12 cellular contexts compared by ENCODE assay signal in the genomic region with DNA sequence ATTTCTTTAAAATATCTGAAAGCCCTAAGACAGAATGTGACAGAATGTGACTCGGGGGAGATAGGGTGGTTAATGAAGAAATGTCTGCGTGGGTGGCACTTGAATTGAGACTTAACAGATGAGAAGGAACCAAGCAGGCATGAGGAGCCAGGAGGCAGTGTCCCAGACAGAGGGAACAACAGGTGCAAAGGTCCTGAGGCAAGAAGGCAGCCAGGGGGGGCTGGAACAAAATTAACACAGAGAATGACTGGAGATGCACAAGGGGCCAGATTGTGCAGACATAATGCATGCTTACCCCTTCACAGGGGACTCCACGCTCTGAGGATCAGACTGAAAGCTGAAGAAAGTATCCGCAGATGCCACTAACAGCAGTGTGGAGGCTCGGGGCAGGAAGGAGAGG. TPM values are rescaled to one million over a fixed set of nuclear protein-coding genes. Genes with fewer than 3 reads are reported as not detected.
DNase-seq lines count a peak whose midpoint lies in the region; ATAC-seq and TF ChIP-seq lines count a peak whose summit lies in the region.
"Had no signal": no experiment of that assay in that cellular context is flagged by ENCODE, and none has a peak within 500 bp of the region (broad histone marks: within the 10 kb centered on the region; RNA-seq: fewer than 3 reads in every experiment).

No MANE protein-coding gene starts in this region.

- H3K9me2 ChIP-seq in hepatocyte (replicated peaks; ENCODE audit: insufficient read depth) = no peaks in the 10 kb centered on the region

- peaks cover 34% of the 10 kb centered on the region for H3K36me3 Mint-ChIP-seq in activated CD4-positive, alpha-beta T cell treated with anti-CD3 and anti-CD28 coated beads, Interleukin-2, amount 10 ng/mL, durations not matched to agents 7 days and 5 days (ENCODE audit: low read depth)
- peaks cover 8% of the 10 kb centered on the region for H3K36me3 Mint-ChIP-seq in activated CD4-positive, alpha-beta memory T cell treated with anti-CD3 and anti-CD28 coated beads for 36 hours

- TF ChIP-seq CTCF in hepatocyte (IDR thresholded peaks at IDR 0.05; ENCODE audit: poor library complexity) = no peak
- TF ChIP-seq CTCF in spleen (IDR thresholded peaks at IDR 0.05 in 8 of 11, conservative IDR thresholded peaks at IDR 0.05 in 3 of 11) = no peak
- TF ChIP-seq CTCF in omental fat pad (IDR thresholded peaks at IDR 0.05) = no peak

- H3K27me3 Mint-ChIP-seq in activated CD4-positive, alpha-beta T cell treated with anti-CD3 and anti-CD28 coated beads, Interleukin-2, amount 10 ng/mL, durations not matched to agents 7 days and 5 days = no peaks in the 10 kb centered on the region
- no peaks in the 10 kb centered on the region for H3K27me3 Mint-ChIP-seq in activated CD4-positive, alpha-beta memory T cell treated with anti-CD3 and anti-CD28 coated beads for 36 hours

- peak overlapping the region; percentile 95 for H3K4me2 ChIP-seq in hepatocyte

- H3K4me1 ChIP-seq in hepatocyte (ENCODE audit: insufficient read depth) (peaks cover 20% of the 10 kb centered on the region), spleen (peaks cover 33 to 96% (median 66%) of the 10 kb centered on the region in 6 donors)
- H3K4me1 ChIP-seq: foreskin keratinocyte had no signal

- CTCF ChIA-PET in activated CD4-positive, alpha-beta T cell treated with anti-CD3 and anti-CD28 coated beads, Interleukin-2, amount 10 ng/mL, durations not matched to agents 7 days and 5 days (lab: Charles Lee) = interaction anchor here (1.1 to 17.1 kb wide), 5 partner anchors 11 to 106 kb away, joined by 3 to 145 read pairs (median 4); no protein-coding TSS in a partner anchor
- CTCF ChIA-PET in activated CD4-positive, alpha-beta memory T cell treated with anti-CD3 and anti-CD28 coated beads for 36 hours (lab: Charles Lee) = interaction anchor here (1.2 to 5.7 kb wide), 5 partner anchors 7 to 52 kb away, joined by 3 to 33 read pairs (median 3); no protein-coding TSS in a partner anchor

- no peak overlapping the region for H2AFZ ChIP-seq in hepatocyte

- peaks cover 7% of the 10 kb centered on the region for H3K9me3 Mint-ChIP-seq in activated CD4-positive, alpha-beta T cell treated with anti-CD3 and anti-CD28 coated beads, Interleukin-2, amount 10 ng/mL, durations not matched to agents 7 days and 5 days
- no peaks in the 10 kb centered on the region for H3K9me3 Mint-ChIP-seq in activated CD4-positive, alpha-beta memory T cell treated with anti-CD3 and anti-CD28 coated beads for 36 hours

- DNase-seq in activated CD4-positive, alpha-beta T cell treated with anti-CD3 and anti-CD28 coated beads, Interleukin-2, amount 10 ng/mL, durations not matched to agents 7 days and 5 days = no peak
- DNase-seq in activated CD4-positive, alpha-beta T cell treated with anti-CD3 and anti-CD28 coated beads, Interleukin-2, amount 50 U/mL, for 4 hours = no peak
- no peak for DNase-seq in activated CD4-positive, alpha-beta memory T cell treated with anti-CD3 and anti-CD28 coated beads for 36 hours
- DNase-seq in hepatocyte (ENCODE audit: low spot score) = no peak
- no peak for DNase-seq in spleen
- no peak for DNase-seq in omental fat pad (ENCODE audit: low spot score)
- DNase-seq: AML-193, foreskin keratinocyte, nucleus accumbens had no signal

- peaks cover 65% of the 10 kb centered on the region for H3K79me2 ChIP-seq in hepatocyte

- H3K27ac Mint-ChIP-seq in activated CD4-positive, alpha-beta T cell treated with anti-CD3 and anti-CD28 coated beads, Interleukin-2, amount 10 ng/mL, durations not matched to agents 7 days and 5 days = no peak overlapping the region
- H3K27ac Mint-ChIP-seq in activated CD4-positive, alpha-beta memory T cell treated with anti-CD3 and anti-CD28 coated beads for 36 hours = peak overlapping the region; percentile 9

- POLR2A ChIA-PET in activated CD4-positive, alpha-beta T cell treated with anti-CD3 and anti-CD28 coated beads, Interleukin-2, amount 10 ng/mL, durations not matched to agents 7 days and 5 days (lab: Charles Lee) = no interaction called here
- POLR2A ChIA-PET in activated CD4-positive, alpha-beta memory T cell treated with anti-CD3 and anti-CD28 coated beads for 36 hours (lab: Charles Lee) = interaction anchor here (1.4 kb wide), 1 partner anchor 39 kb away, joined by 5 read pairs; no protein-coding TSS in a partner anchor

- intact Hi-C loops in activated CD4-positive, alpha-beta memory T cell treated with anti-CD3 and anti-CD28 coated beads for 36 hours (cut with micrococcal nuclease) = loop anchor here (2.0 to 5.0 kb wide), 4 partner anchors 37 to 962 kb away; a partner anchor contains a TSS
- intact Hi-C loops in spleen (cut with DNase I; ENCODE audit: low total_unique reads) = no loop called here

- H3K4me3 ChIP-seq in hepatocyte (no peak overlapping the region), spleen (peak overlapping the region in 6 of 8 donors; percentile 83 to 100 (median 94))

- WGBS in hepatocyte (ENCODE audit: low lambda C conversion rate, missing lambda C conversion rate) = 92% methylated on average over 5 of the region's 5 CpGs
- 75 to 86% (median 83%) methylated on average over 5 of the region's 5 CpGs for WGBS in spleen, 5 donors

- peaks cover 64% of the 10 kb centered on the region for H3K4me1 Mint-ChIP-seq in activated CD4-positive, alpha-beta T cell treated with anti-CD3 and anti-CD28 coated beads, Interleukin-2, amount 10 ng/mL, durations not matched to agents 7 days and 5 days
- H3K4me1 Mint-ChIP-seq in activated CD4-positive, alpha-beta memory T cell treated with anti-CD3 and anti-CD28 coated beads for 36 hours (ENCODE audit: low read depth) = peaks cover 51% of the 10 kb centered on the region

- peak overlapping the region; percentile 93 for H3K4me3 Mint-ChIP-seq in activated CD4-positive, alpha-beta T cell treated with anti-CD3 and anti-CD28 coated beads, Interleukin-2, amount 10 ng/mL, durations not matched to agents 7 days and 5 days
- H3K4me3 Mint-ChIP-seq in activated CD4-positive, alpha-beta memory T cell treated with anti-CD3 and anti-CD28 coated beads for 36 hours = peak overlapping the region; percentile 64

- TF ChIP-seq POLR2A in spleen (IDR thresholded peaks at IDR 0.05) = no peak

- H3K27me3 ChIP-seq in hepatocyte (no peaks in the 10 kb centered on the region), spleen (replicated peaks in 1 of 7) (no peaks in the 10 kb centered on the region)
- H3K27me3 ChIP-seq: foreskin keratinocyte had no signal

- no peak overlapping the region for H3K27ac ChIP-seq in hepatocyte
- no peak overlapping the region for H3K27ac ChIP-seq in spleen
- H3K27ac ChIP-seq: foreskin keratinocyte had no signal

- H3K9me3 ChIP-seq in hepatocyte (ENCODE audit: low read depth) (no peaks in the 10 kb centered on the region), spleen (no peaks in the 10 kb centered on the region)

- H4K20me1 ChIP-seq in hepatocyte (ENCODE audit: insufficient read depth, poor library complexity, severe bottlenecking) = peaks cover 16% of the 10 kb centered on the region

- H3K36me3 ChIP-seq in hepatocyte (replicated peaks; ENCODE audit: insufficient read depth, low read depth) = no peaks in the 10 kb centered on the region
- peaks cover 0 to 56% (median 32%) of the 10 kb centered on the region in 6 donors for H3K36me3 ChIP-seq in spleen

- ATAC-seq in omental fat pad (ENCODE audit: low FRiP score) (no peak), HG02678 (IDR thresholded peaks at IDR 0.05; ENCODE audit: unreplicated experiment) (no peak), HG02588 (IDR thresholded peaks at IDR 0.05; ENCODE audit: unreplicated experiment) (no peak)
- ATAC-seq: foreskin keratinocyte had no signal

RNA-seq across cellular contexts. Expression of a gene that starts 1.7 kb away (rescaled TPM):
- total RNA-seq in activated CD4-positive, alpha-beta T cell treated with anti-CD3 and anti-CD28 coated beads, Interleukin-2, amount 10 ng/mL, durations not matched to agents 7 days and 5 days = 100 to 1,000 TPM; 123 to 132 TPM
- 100 to 1,000 TPM in 1 of 2 experiments, 10 to 100 TPM in 1; 98.3 to 104 TPM for total RNA-seq in activated CD4-positive, alpha-beta memory T cell treated with anti-CD3 and anti-CD28 coated beads for 36 hours
- total RNA-seq in hepatocyte = 357 and 366 TPM in 2 replicates
- polyA plus RNA-seq in hepatocyte = 381 and 391 TPM in 2 replicates
- 100 to 1,000 TPM in 4 of 7 donors, 10 to 100 TPM in 3; 92.4 to 211 (median 109) TPM for total RNA-seq in spleen
- 10 to 100 TPM; 50.1 to 96.6 (median 72.5) TPM for polyA plus RNA-seq in spleen
- 100 to 1,000 TPM; 129 to 164 (median 144) TPM for total RNA-seq in omental fat pad

RNA-seq across cellular contexts. Expression of a gene that starts 8.0 kb away (rescaled TPM):
- 100 to 1,000 TPM; 124 to 132 TPM for total RNA-seq in activated CD4-positive, alpha-beta T cell treated with anti-CD3 and anti-CD28 coated beads, Interleukin-2, amount 10 ng/mL, durations not matched to agents 7 days and 5 days
- 10 to 100 TPM; 43.9 to 47.2 TPM for total RNA-seq in activated CD4-positive, alpha-beta memory T cell treated with anti-CD3 and anti-CD28 coated beads for 36 hours
- 26.1 and 36.5 TPM in 2 replicates for total RNA-seq in hepatocyte
- polyA plus RNA-seq in hepatocyte = 30.7 and 37.0 TPM in 2 replicates
- total RNA-seq in spleen = 100 to 1,000 TPM in 1 of 7 donors, 10 to 100 TPM in 6; 61.5 to 111 (median 77.1) TPM
- polyA plus RNA-seq in spleen = 10 to 100 TPM; 45.3 to 95.9 (median 61.6) TPM
- total RNA-seq in omental fat pad = 10 to 100 TPM in 1 of 4 donors, 1 to 10 TPM in 3; 7.1 to 25.1 (median 8.2) TPM

RNA-seq across cellular contexts. Expression of a gene that starts 34.5 kb away (rescaled TPM):
- total RNA-seq in activated CD4-positive, alpha-beta T cell treated with anti-CD3 and anti-CD28 coated beads, Interleukin-2, amount 10 ng/mL, durations not matched to agents 7 days and 5 days = under 1 TPM; 0.12 to 0.27 TPM
- total RNA-seq in activated CD4-positive, alpha-beta memory T cell treated with anti-CD3 and anti-CD28 coated beads for 36 hours = under 1 TPM in 1 of 2 experiments, not detected in 1; 0.15 TPM
- total RNA-seq in hepatocyte (0.12 TPM in 1 of 2 replicates, not detected in the other), spleen (under 1 TPM in 5 of 7 donors, not detected in 2; 0.13 to 0.77 (median 0.19) TPM), omental fat pad (not detected)
- polyA plus RNA-seq in hepatocyte (0.33 TPM in 1 of 2 replicates, not detected in the other), spleen (under 1 TPM in 2 of 3 donors, not detected in 1; 0.02 to 0.06 TPM)
- total RNA-seq: foreskin keratinocyte, RPMI7951 had no signal
- polyA plus RNA-seq: foreskin keratinocyte had no signal

RNA-seq across cellular contexts. Expression of a gene that starts 38.1 kb away (rescaled TPM):
- total RNA-seq in activated CD4-positive, alpha-beta T cell treated with anti-CD3 and anti-CD28 coated beads, Interleukin-2, amount 10 ng/mL, durations not matched to agents 7 days and 5 days = 100 to 1,000 TPM; 107 to 109 TPM
- total RNA-seq in activated CD4-positive, alpha-beta memory T cell treated with anti-CD3 and anti-CD28 coated beads for 36 hours = 10 to 100 TPM; 31.2 to 33.4 TPM
- total RNA-seq in hepatocyte (14.0 and 22.3 TPM in 2 replicates), spleen (10 to 100 TPM; 19.3 to 80.7 (median 26.7) TPM), omental fat pad (10 to 100 TPM in 1 of 4 donors, 1 to 10 TPM in 3; 3.5 to 26.8 (median 4.8) TPM)
- polyA plus RNA-seq in hepatocyte (11.9 and 16.5 TPM in 2 replicates), spleen (10 to 100 TPM; 25.9 to 32.5 (median 26.2) TPM)

RNA-seq across cellular contexts. Expression of a gene that starts 46.2 kb away (rescaled TPM):
- total RNA-seq in activated CD4-positive, alpha-beta T cell treated with anti-CD3 and anti-CD28 coated beads, Interleukin-2, amount 10 ng/mL, durations not matched to agents 7 days and 5 days = 100 to 1,000 TPM; 142 to 152 TPM
- 100 to 1,000 TPM; 247 to 248 TPM for total RNA-seq in activated CD4-positive, alpha-beta memory T cell treated with anti-CD3 and anti-CD28 coated beads for 36 hours
- total RNA-seq in hepatocyte (228 and 245 TPM in 2 replicates), spleen (100 to 1,000 TPM in 5 of 7 donors, 10 to 100 TPM in 2; 74.5 to 173 (median 106) TPM), omental fat pad (100 to 1,000 TPM in 1 of 4 donors, 10 to 100 TPM in 3; 51.9 to 102 (median 67.5) TPM)
- polyA plus RNA-seq in hepatocyte (255 and 282 TPM in 2 replicates), spleen (100 to 1,000 TPM; 131 to 174 (median 154) TPM)
